In the genomic region with DNA sequence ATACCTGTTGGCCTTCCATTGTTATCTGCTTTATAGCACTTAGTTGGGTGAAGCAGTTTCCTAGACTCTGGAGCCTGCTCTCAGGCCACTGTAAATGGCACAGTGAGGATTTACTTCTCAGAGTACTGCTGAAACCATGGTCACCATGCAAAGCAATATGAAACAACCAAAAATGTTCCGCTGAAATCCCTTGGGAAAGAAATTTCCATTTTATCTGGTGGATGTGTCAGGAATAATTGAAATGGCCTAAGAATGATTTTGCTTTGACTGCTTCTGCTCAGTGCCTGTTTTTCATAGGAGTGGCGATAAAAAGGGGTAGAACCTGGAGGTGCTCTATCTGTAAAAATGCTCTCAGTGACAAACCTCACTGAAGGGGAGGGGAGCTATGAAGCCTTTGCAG, we compare ENCODE assay signal across 33 cellular contexts.
"Had no signal": no experiment of that assay in that cellular context is flagged by ENCODE, and none has a peak within 500 bp of the region (broad histone marks: within the 10 kb centered on the region; RNA-seq: fewer than 3 reads in every experiment).

No MANE protein-coding gene starts in this region.

- H3K27me3 ChIP-seq: MG63 had no signal

- H3K9me3 ChIP-seq: MG63 had no signal

- DNase-seq: Karpas-422, Kasumi-1, MG63, MM.1S, MV-4-11, NCI-H1048, NCI-H1092, NCI-H1092 treated with DMSO at 0.1 percent for 48 hours, NCI-H1105, NCI-H1105 treated with DMSO at 0.1 percent for 48 hours, NCI-H1417 treated with DMSO at 0.1 percent for 48 hours, NCI-H1436, NCI-H1436 treated with DMSO at 0.1 percent for 48 hours, NCI-H1694, NCI-H1694 treated with DMSO at 0.1 percent for 48 hours, NCI-H187, NCI-H187 treated with DMSO at 0.1 percent for 48 hours, NCI-H1930, NCI-H2029, NCI-H2029 treated with DMSO at 0.1 percent for 48 hours, NCI-H2081, NCI-H2081 treated with DMSO at 0.1 percent for 48 hours, NCI-H2107, NCI-H2171, NCI-H2171 treated with DMSO at 0.1 percent for 48 hours, NCI-H2227 treated with DMSO at 0.1 percent for 48 hours, NCI-H226, NCI-H345, NCI-H446, NCI-H446 treated with DMSO at 0.1 percent for 48 hours, NCI-H510A, NCI-H510A treated with DMSO at 0.1 percent for 48 hours, NCI-H524 had no signal

- H3K36me3 ChIP-seq: MG63 had no signal

- H3K4me3 ChIP-seq: MG63 had no signal
